8 cellular contexts compared by ENCODE assay signal in genomic region chr7:151080091-151080521, GRCh38. TPM values are rescaled to one million over a fixed set of nuclear protein-coding genes. Genes with fewer than 3 reads are reported as not detected.
DNase-seq lines count a peak whose midpoint lies in the region; ATAC-seq and TF ChIP-seq lines count a peak whose summit lies in the region.

No MANE protein-coding gene starts in this region.

- DNase-seq in NCI-H1417 (lab: John Stamatoyannopoulos, UW) (peak in 2 of 3 experiments; percentile 32 to 66), NCI-H1417 treated with DMSO at 0.1 percent for 48 hours (lab: John Stamatoyannopoulos, UW) (no peak), Right ventricle myocardium superior (peak; percentile 60), prostate gland (ENCODE audit: low spot score) (no peak), NCI-H1930 (lab: John Stamatoyannopoulos, UW) (no peak)
- DNase-seq in activated CD4-positive, alpha-beta T cell treated with anti-CD3 and anti-CD28 coated beads, Interleukin-2, amount 50 U/mL, for 1 hour = peak; percentile 8
- DNase-seq in effector CD8-positive, alpha-beta T cell (lab: John Stamatoyannopoulos, UW) = no peak

- peaks cover 27% of the 10 kb centered on the region for H3K4me1 ChIP-seq in prostate gland (replicated peaks)

- no peaks in the 10 kb centered on the region for H3K27me3 ChIP-seq in prostate gland (replicated peaks; ENCODE audit: insufficient read depth)

- intact Hi-C loops in Right ventricle myocardium superior (cut with DNase I) = no loop called here
- intact Hi-C loops in prostate gland (cut with DNase I) = loop anchor here (10.0 kb wide), 1 partner anchor 115 kb away; no protein-coding TSS in a partner anchor

- TF ChIP-seq CTCF in prostate gland (IDR thresholded peaks at IDR 0.05) = no peak

- WGBS in prostate gland = 1% methylated on average over 14 of the region's 30 CpGs

- peak; percentile 4 for ATAC-seq in HG03432 (IDR thresholded peaks at IDR 0.05; ENCODE audit: unreplicated experiment)
- peak; percentile 7 for ATAC-seq in Right ventricle myocardium superior (ENCODE audit: poor library complexity)

- peak overlapping the region; percentile 83 to 87 for H3K4me3 ChIP-seq in prostate gland

- H3K36me3 ChIP-seq in prostate gland = peaks cover 0 to 5% of the 10 kb centered on the region in 2 donors

- peak overlapping the region; percentile 88 to 90 for H3K27ac ChIP-seq in prostate gland

- no peaks in the 10 kb centered on the region for H3K9me3 ChIP-seq in prostate gland

- TF ChIP-seq POLR2A in prostate gland (IDR thresholded peaks at IDR 0.05) = no peak

RNA-seq across cellular contexts. Expression of gene FASTK, which starts 0.5 kb away (rescaled TPM):
- 81.1 TPM for total RNA-seq in Right ventricle myocardium superior
- 100 to 1,000 TPM; 107 to 122 TPM for total RNA-seq in prostate gland

RNA-seq across cellular contexts. Expression of gene TMUB1, which starts 3.2 kb away (rescaled TPM):
- total RNA-seq in Right ventricle myocardium superior (33.9 TPM), prostate gland (10 to 100 TPM; 79.8 to 99.4 TPM)

RNA-seq across cellular contexts. Expression of gene AGAP3, which starts 6.2 kb away (rescaled TPM):
- total RNA-seq in Right ventricle myocardium superior = 62.7 TPM
- total RNA-seq in prostate gland = 100 to 1,000 TPM in 1 of 2 donors, 10 to 100 TPM in 1; 80.3 to 112 TPM

RNA-seq across cellular contexts. Expression of gene SLC4A2, which starts 20.7 kb away (rescaled TPM):
- total RNA-seq in Right ventricle myocardium superior (49.7 TPM), prostate gland (100 to 1,000 TPM in 1 of 2 donors, 10 to 100 TPM in 1; 77.1 to 141 TPM)

RNA-seq across cellular contexts. Expression of gene CDK5, which starts 22.4 kb away (rescaled TPM):
- total RNA-seq in Right ventricle myocardium superior = 6.3 TPM
- 10 to 100 TPM; 13.1 to 18.5 TPM for total RNA-seq in prostate gland

Comparison
In these comparisons a context has a peak if more than half of its experiments do, and no peak if none do; other contexts are left out.
1. DNase-seq: peak in NCI-H1417 (2 of 3), activated CD4-positive, alpha-beta T cell treated with anti-CD3 and anti-CD28 coated beads, Interleukin-2, amount 50 U/mL, for 1 hour (single experiment) and Right ventricle myocardium superior (single experiment); none in NCI-H1417 treated with DMSO at 0.1 percent for 48 hours (single experiment), prostate gland (single experiment), effector CD8-positive, alpha-beta T cell (single experiment) and NCI-H1930 (0 of 2).